Comparison of ENCODE assay signal across 10 cellular contexts in the genomic region with DNA sequence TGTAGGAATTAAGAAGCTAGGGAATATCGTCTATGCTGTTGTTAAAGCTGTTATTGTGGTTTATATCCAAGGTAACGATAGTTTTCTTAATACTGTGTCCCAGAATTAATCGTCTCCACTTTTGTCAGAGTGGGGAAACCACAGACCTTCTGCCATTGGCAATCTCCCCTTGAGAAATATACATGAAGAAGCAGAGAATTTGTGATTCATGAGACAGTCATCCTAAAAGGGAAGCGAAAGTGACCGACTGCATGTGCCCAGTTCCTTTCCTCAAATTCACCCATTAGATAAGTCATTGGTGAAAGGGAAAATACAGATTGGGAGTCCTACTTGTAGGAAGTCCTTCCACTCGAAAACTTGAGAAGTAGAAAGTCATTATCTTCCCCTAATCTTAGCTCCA. TPM values are rescaled to one million over a fixed set of nuclear protein-coding genes. Genes with fewer than 3 reads are reported as not detected.
A peak's percentile ranks its signal among the peaks of the same experiment; 100 is the strongest.
DNase-seq lines count a peak whose midpoint lies in the region; ATAC-seq and TF ChIP-seq lines count a peak whose summit lies in the region.
"Had no signal": no experiment of that assay in that cellular context is flagged by ENCODE, and none has a peak within 500 bp of the region (broad histone marks: within the 10 kb centered on the region; RNA-seq: fewer than 3 reads in every experiment).

No MANE protein-coding gene starts in this region.

- DNase-seq in AML-193 (lab: John Stamatoyannopoulos, UW) (peak; percentile 26 to 35), NOMO-1 treated with DMSO at 0.1 percent for 48 hours (lab: John Stamatoyannopoulos, UW; ENCODE audit: unreplicated experiment) (peak; percentile 100), fibroblast of the aortic adventitia (ENCODE audit: low read depth) (peak; percentile 25), NCI-H187 (lab: John Stamatoyannopoulos, UW) (no peak), NCI-H2227 treated with DMSO at 0.1 percent for 48 hours (lab: John Stamatoyannopoulos, UW) (no peak)
- no peak for DNase-seq in activated CD4-positive, alpha-beta T cell treated with anti-CD3 and anti-CD28 coated beads for 4 hours
- DNase-seq: stimulated activated CD4-positive, alpha-beta T cell treated with anti-CD3 and anti-CD28 coated beads, Interleukin-12 subunit alpha, Interleukin-12 subunit beta, amount 100 ng/mL, for 4 hours; T-helper 1 cell had no signal

- peak; percentile 40 for ATAC-seq in GM21619 (IDR thresholded peaks at IDR 0.05; ENCODE audit: unreplicated experiment)
- no peak for ATAC-seq in HG03439 (IDR thresholded peaks at IDR 0.05; ENCODE audit: unreplicated experiment)

- no peak for TF ChIP-seq CTCF in fibroblast of the aortic adventitia (IDR thresholded peaks at IDR 0.05; ENCODE audit: insufficient read depth, low read length)

- H3K4me3 ChIP-seq in fibroblast of the aortic adventitia (ENCODE audit: low read depth, low read length), result no peak overlapping the region

RNA-seq across cellular contexts. Expression of gene DIPK2A, which starts 26.6 kb away (rescaled TPM):
- 51.0 and 162 TPM in 2 replicates for total RNA-seq in fibroblast of the aortic adventitia (ENCODE audit: low replicate concordance)

Comparison
In these comparisons a context has a peak if more than half of its experiments do, and no peak if none do; other contexts are left out.
1. DNase-seq: peak in AML-193 (2 of 2), NOMO-1 treated with DMSO at 0.1 percent for 48 hours (single experiment) and fibroblast of the aortic adventitia (single experiment); none in activated CD4-positive, alpha-beta T cell treated with anti-CD3 and anti-CD28 coated beads for 4 hours (0 of 2), NCI-H187 (0 of 2) and NCI-H2227 treated with DMSO at 0.1 percent for 48 hours (single experiment).